23 cellular contexts compared by ENCODE assay signal in the genomic region with DNA sequence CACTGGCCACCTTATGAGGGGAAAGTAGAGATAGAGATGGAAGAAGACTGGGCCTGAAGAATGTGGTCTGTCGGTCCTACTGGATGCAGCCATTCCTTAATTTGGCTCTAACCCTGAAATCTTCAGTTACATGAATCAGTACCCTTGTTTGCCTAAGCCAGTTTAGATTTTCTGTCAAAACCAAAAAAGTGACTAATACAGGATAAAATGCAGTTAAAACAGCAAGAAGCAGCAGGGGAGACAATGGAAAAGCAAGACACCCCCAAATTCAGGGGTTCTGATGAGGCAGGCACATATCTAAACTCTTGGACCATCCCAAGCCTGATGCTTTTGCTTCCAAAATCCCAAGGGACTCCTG. TPM values are rescaled to one million over a fixed set of nuclear protein-coding genes. Genes with fewer than 3 reads are reported as not detected.
A peak's percentile ranks its signal among the peaks of the same experiment; 100 is the strongest.
DNase-seq lines count a peak whose midpoint lies in the region; ATAC-seq and TF ChIP-seq lines count a peak whose summit lies in the region.
"Had no signal": no experiment of that assay in that cellular context is flagged by ENCODE, and none has a peak within 500 bp of the region (broad histone marks: within the 10 kb centered on the region; RNA-seq: fewer than 3 reads in every experiment).

No MANE protein-coding gene starts in this region.

- H3K36me3 Mint-ChIP-seq in WTC11 (peaks cover 62% of the 10 kb centered on the region), mesothelial cell of epicardium (peaks cover 32% of the 10 kb centered on the region)
- H3K36me3 Mint-ChIP-seq: activated naive CD4-positive, alpha-beta T cell treated with anti-CD3 and anti-CD28 coated beads, Interleukin-2, amount 50 U/mL, for 72 hours; natural killer cell had no signal

- intact Hi-C loops in Right ventricle myocardium inferior (cut with DNase I): no loop called here
- intact Hi-C loops in testis (cut with DNase I; ENCODE audit: low total_unique reads): no loop called here

- H3K36me3 ChIP-seq in cardiac muscle cell: peaks cover 5% of the 10 kb centered on the region
- no peaks in the 10 kb centered on the region for H3K36me3 ChIP-seq in testis (ENCODE audit: low read depth, missing control alignments)

- CTCF ChIA-PET in WTC11 (lab: Charles Lee): no interaction called here

- no peak for ATAC-seq in Right ventricle myocardium inferior
- no peak for ATAC-seq in WTC11
- ATAC-seq: natural killer cell had no signal

- no peak overlapping the region for H3K4me3 ChIP-seq in cardiac muscle cell
- H3K4me3 ChIP-seq in testis: peak overlapping the region in 1 of 2 donors; percentile 27
- H3K4me3 ChIP-seq: lung, tibial nerve had no signal

- POLR2A ChIA-PET in WTC11 (lab: Charles Lee): no interaction called here

- DNase-seq in cardiac muscle cell (ENCODE audit: low read depth in 1 of 2, low spot score in 1 of 2): no peak
- DNase-seq in Right ventricle myocardium inferior (ENCODE audit: missing footprints): no peak
- DNase-seq in WTC11 (ENCODE audit: low spot score): no peak
- peak; percentile 69 for DNase-seq in hepatic stellate cell (ENCODE audit: low spot score)
- no peak for DNase-seq in testis
- DNase-seq in DMS114 treated with DMSO at 0.1 percent for 48 hours (lab: John Stamatoyannopoulos, UW; ENCODE audit: unreplicated experiment): no peak
- DNase-seq in AG08396 (ENCODE audit: low spot score): no peak
- no peak for DNase-seq in mesothelial cell of epicardium (ENCODE audit: low spot score in 2 of 2, unreplicated experiment in 2 of 2)
- DNase-seq: activated CD4-positive, alpha-beta T cell treated with anti-CD3 and anti-CD28 coated beads, Interleukin-2, amount 50 U/mL, for 4 hours; activated T-cell treated with anti-CD3 and anti-CD28 coated beads for 4 hours; brain microvascular endothelial cell; CD8-positive, alpha-beta memory T cell; dermis blood vessel endothelial cell; MV-4-11; natural killer cell; NCI-H2029; SHP77; stimulated activated CD4-positive, alpha-beta T cell treated with anti-CD3 and anti-CD28 coated beads, Interleukin-12 subunit alpha, Interleukin-12 subunit beta, amount 100 ng/mL, for 4 hours; T-helper 1 cell had no signal

- peaks cover 13% of the 10 kb centered on the region for H3K4me1 ChIP-seq in cardiac muscle cell (ENCODE audit: low read depth)
- peaks cover 20% of the 10 kb centered on the region for H3K4me1 ChIP-seq in testis

- H3K27ac Mint-ChIP-seq in WTC11 (peak overlapping the region; percentile 21), mesothelial cell of epicardium (no peak overlapping the region)
- H3K27ac Mint-ChIP-seq: natural killer cell had no signal

- H3K27ac ChIP-seq in cardiac muscle cell (peak overlapping the region; percentile 97), testis (peak overlapping the region; percentile 41 to 69)
- H3K27ac ChIP-seq: brain microvascular endothelial cell, epithelial cell of prostate, tibial nerve had no signal

- H3K27me3 Mint-ChIP-seq in WTC11 (ENCODE audit: low read depth) (no peaks in the 10 kb centered on the region; the same call in 1 of the 2 replicates), mesothelial cell of epicardium (ENCODE audit: low read depth) (no peaks in the 10 kb centered on the region)
- H3K27me3 Mint-ChIP-seq: CD8-positive, alpha-beta memory T cell had no signal

- H3K9me3 Mint-ChIP-seq in WTC11 (no peaks in the 10 kb centered on the region), mesothelial cell of epicardium (no peaks in the 10 kb centered on the region)
- H3K9me3 Mint-ChIP-seq: activated naive CD4-positive, alpha-beta T cell treated with anti-CD3 and anti-CD28 coated beads, Interleukin-2, amount 50 U/mL, for 72 hours; CD8-positive, alpha-beta memory T cell; natural killer cell had no signal

- TF ChIP-seq CTCF in cardiac muscle cell (IDR thresholded peaks at IDR 0.05; ENCODE audit: low read depth, low read length) (no peak), WTC11 (IDR thresholded peaks at IDR 0.05) (no peak), testis (IDR thresholded peaks at IDR 0.05) (no peak), mesothelial cell of epicardium (IDR thresholded peaks at IDR 0.05; ENCODE audit: unreplicated experiment) (no peak)

- no peak for TF ChIP-seq POLR2A in testis (IDR thresholded peaks at IDR 0.05)

- 61 to 67% methylated on average over 1 of the region's 1 CpG for WGBS in testis, 2 donors

- H3K27me3 ChIP-seq in cardiac muscle cell: no peaks in the 10 kb centered on the region
- H3K27me3 ChIP-seq in testis: no peaks in the 10 kb centered on the region
- H3K27me3 ChIP-seq: brain microvascular endothelial cell, tibial nerve had no signal

- H3K4me3 Mint-ChIP-seq in WTC11 (no peak overlapping the region), mesothelial cell of epicardium (no peak overlapping the region)
- H3K4me3 Mint-ChIP-seq: CD8-positive, alpha-beta memory T cell; natural killer cell had no signal

- H3K9me3 ChIP-seq in cardiac muscle cell (ENCODE audit: low read depth) (no peaks in the 10 kb centered on the region), testis (no peaks in the 10 kb centered on the region)
- H3K9me3 ChIP-seq: tibial nerve had no signal

- H3K4me1 Mint-ChIP-seq in WTC11 (0 out of 2 replicates have a peak, but pooled peaks cover 4% of the 10 kb centered on the region), mesothelial cell of epicardium (peaks cover 7% of the 10 kb centered on the region)

TF ChIP-seq in WTC11, 78 proteins besides CTCF, POLR2A, EP300 and RAD21 (continues in another document):
- TF ChIP-seq, protein P1, sequence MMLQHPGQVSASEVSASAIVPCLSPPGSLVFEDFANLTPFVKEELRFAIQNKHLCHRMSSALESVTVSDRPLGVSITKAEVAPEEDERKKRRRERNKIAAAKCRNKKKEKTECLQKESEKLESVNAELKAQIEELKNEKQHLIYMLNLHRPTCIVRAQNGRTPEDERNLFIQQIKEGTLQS (CRISPR knock-in tag; conservative IDR thresholded peaks at IDR 0.05): no peak
- TF ChIP-seq JUN (CRISPR knock-in tag; IDR thresholded peaks at IDR 0.05): no peak
- TF ChIP-seq FOXJ3 (CRISPR knock-in tag; IDR thresholded peaks at IDR 0.05; ENCODE audit: borderline replicate concordance): no peak
- TF ChIP-seq, protein P2, sequence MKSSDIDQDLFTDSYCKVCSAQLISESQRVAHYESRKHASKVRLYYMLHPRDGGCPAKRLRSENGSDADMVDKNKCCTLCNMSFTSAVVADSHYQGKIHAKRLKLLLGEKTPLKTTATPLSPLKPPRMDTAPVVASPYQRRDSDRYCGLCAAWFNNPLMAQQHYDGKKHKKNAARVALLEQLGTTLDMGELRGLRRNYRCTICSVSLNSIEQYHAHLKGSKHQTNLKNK (CRISPR knock-in tag; IDR thresholded peaks at IDR 0.05): no peak
- TF ChIP-seq, protein P3, sequence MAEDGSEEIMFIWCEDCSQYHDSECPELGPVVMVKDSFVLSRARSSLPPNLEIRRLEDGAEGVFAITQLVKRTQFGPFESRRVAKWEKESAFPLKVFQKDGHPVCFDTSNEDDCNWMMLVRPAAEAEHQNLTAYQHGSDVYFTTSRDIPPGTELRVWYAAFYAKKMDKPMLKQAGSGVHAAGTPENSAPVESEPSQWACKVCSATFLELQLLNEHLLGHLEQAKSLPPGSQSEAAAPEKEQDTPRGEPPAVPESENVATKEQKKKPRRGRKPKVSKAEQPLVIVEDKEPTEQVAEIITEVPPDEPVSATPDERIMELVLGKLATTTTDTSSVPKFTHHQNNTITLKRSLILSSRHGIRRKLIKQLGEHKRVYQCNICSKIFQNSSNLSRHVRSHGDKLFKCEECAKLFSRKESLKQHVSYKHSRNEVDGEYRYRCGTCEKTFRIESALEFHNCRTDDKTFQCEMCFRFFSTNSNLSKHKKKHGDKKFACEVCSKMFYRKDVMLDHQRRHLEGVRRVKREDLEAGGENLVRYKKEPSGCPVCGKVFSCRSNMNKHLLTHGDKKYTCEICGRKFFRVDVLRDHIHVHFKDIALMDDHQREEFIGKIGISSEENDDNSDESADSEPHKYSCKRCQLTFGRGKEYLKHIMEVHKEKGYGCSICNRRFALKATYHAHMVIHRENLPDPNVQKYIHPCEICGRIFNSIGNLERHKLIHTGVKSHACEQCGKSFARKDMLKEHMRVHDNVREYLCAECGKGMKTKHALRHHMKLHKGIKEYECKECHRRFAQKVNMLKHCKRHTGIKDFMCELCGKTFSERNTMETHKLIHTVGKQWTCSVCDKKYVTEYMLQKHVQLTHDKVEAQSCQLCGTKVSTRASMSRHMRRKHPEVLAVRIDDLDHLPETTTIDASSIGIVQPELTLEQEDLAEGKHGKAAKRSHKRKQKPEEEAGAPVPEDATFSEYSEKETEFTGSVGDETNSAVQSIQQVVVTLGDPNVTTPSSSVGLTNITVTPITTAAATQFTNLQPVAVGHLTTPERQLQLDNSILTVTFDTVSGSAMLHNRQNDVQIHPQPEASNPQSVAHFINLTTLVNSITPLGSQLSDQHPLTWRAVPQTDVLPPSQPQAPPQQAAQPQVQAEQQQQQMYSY (CRISPR knock-in tag; IDR thresholded peaks at IDR 0.05): no peak
- no peak for TF ChIP-seq SMAD4 (CRISPR knock-in tag; IDR thresholded peaks at IDR 0.05)
- TF ChIP-seq JAZF1 (CRISPR knock-in tag; IDR thresholded peaks at IDR 0.05): no peak
- no peak for TF ChIP-seq HMGA2 (CRISPR knock-in tag; IDR thresholded peaks at IDR 0.05)
- no peak for TF ChIP-seq NFE2L1 (CRISPR knock-in tag; IDR thresholded peaks at IDR 0.05)
- no peak for TF ChIP-seq NR1H2 (CRISPR knock-in tag; IDR thresholded peaks at IDR 0.05)
- no peak for TF ChIP-seq EMX1 (CRISPR knock-in tag; IDR thresholded peaks at IDR 0.05)
- TF ChIP-seq TP53 (CRISPR knock-in tag; IDR thresholded peaks at IDR 0.05): no peak
- no peak for TF ChIP-seq MXD4 (CRISPR knock-in tag; IDR thresholded peaks at IDR 0.05; ENCODE audit: borderline replicate concordance)
- no peak for TF ChIP-seq GABPB1 (CRISPR knock-in tag; IDR thresholded peaks at IDR 0.05)
- no peak for TF ChIP-seq ZNF121 (CRISPR knock-in tag; IDR thresholded peaks at IDR 0.05)

RNA-seq across cellular contexts. Expression of a gene that starts 17.4 kb away (rescaled TPM):
- total RNA-seq in cardiac muscle cell (64.0 and 126 TPM in 2 replicates), Right ventricle myocardium inferior (74.3 TPM), WTC11 (2021) (132 to 146 TPM (median 144 TPM) in 3 replicates), testis (10 to 100 TPM; 78.1 to 80.5 TPM), mesothelial cell of epicardium (134 to 139 TPM (median 138 TPM) in 3 replicates)
- polyA plus RNA-seq in cardiac muscle cell (164 and 173 TPM in 2 replicates), testis (ENCODE audit: insufficient read depth, low read depth, low replicate concordance) (121 TPM)

RNA-seq across cellular contexts. Expression of a gene that starts 23.2 kb away (rescaled TPM):
- total RNA-seq in cardiac muscle cell (36.9 and 38.4 TPM in 2 replicates), Right ventricle myocardium inferior (31.2 TPM), WTC11 (2021) (35.0 to 36.7 TPM (median 35.6 TPM) in 3 replicates), testis (10 to 100 TPM; 40.1 to 45.5 TPM), mesothelial cell of epicardium (30.3 to 32.3 TPM (median 30.3 TPM) in 3 replicates)
- polyA plus RNA-seq in cardiac muscle cell (37.2 and 43.9 TPM in 2 replicates), testis (ENCODE audit: insufficient read depth, low read depth, low replicate concordance) (39.3 TPM)
